ENCODE assay signal across 8 cellular contexts in genomic region chr22:30947821-30948454, GRCh38.
DNase-seq lines count a peak whose midpoint lies in the region; ATAC-seq and TF ChIP-seq lines count a peak whose summit lies in the region.

No MANE protein-coding gene starts in this region.

- H3K27me3 ChIP-seq in KMS-11 (ENCODE audit: insufficient read depth, low read depth) = no peaks in the 10 kb centered on the region

- no peaks in the 10 kb centered on the region for H3K4me1 ChIP-seq in KMS-11 (ENCODE audit: low read depth, poor library complexity, severe bottlenecking)

- H4K20me1 ChIP-seq in KMS-11 (ENCODE audit: insufficient read depth) = no peaks in the 10 kb centered on the region

- DNase-seq in DMS153 treated with DMSO at 0.1 percent for 48 hours (lab: John Stamatoyannopoulos, UW; ENCODE audit: unreplicated experiment) = peak; percentile 29
- DNase-seq in astrocyte of the hippocampus (ENCODE audit: low read depth, low spot score) = peak; percentile 65
- peak; percentile 35 for DNase-seq in iPS-NIHi7 (ENCODE audit: extremely low spot score)
- peak in 3 of 49 donors; percentile 29 to 35 (median 30) for DNase-seq in substantia nigra (lab: John Stamatoyannopoulos, UW)
- no peak for DNase-seq in OCI-M2 (lab: John Stamatoyannopoulos, UW; ENCODE audit: unreplicated experiment)

- no peak overlapping the region for H2AFZ ChIP-seq in KMS-11 (ENCODE audit: low read depth)

- H3K27ac ChIP-seq in KMS-11 (no peak overlapping the region), substantia nigra (ENCODE audit: low read depth, low read length, poor library complexity, severe bottlenecking) (peak overlapping the region; percentile 55)

- no peak overlapping the region for H3K4me3 ChIP-seq in KMS-11 (IDR thresholded peaks at IDR 0.05; ENCODE audit: insufficient read depth, low read depth, low read length)

- H3K9ac ChIP-seq in KMS-11 = no peak overlapping the region

- H3K36me3 ChIP-seq in KMS-11 (ENCODE audit: insufficient read depth) = peaks cover 12% of the 10 kb centered on the region; the same call in 1 of the 2 replicates

- no peaks in the 10 kb centered on the region for H3K79me2 ChIP-seq in KMS-11 (ENCODE audit: insufficient read depth, low read depth)

- peak; percentile 48 for TF ChIP-seq CTCF in KMS-11 (conservative IDR thresholded peaks at IDR 0.05; ENCODE audit: low read depth, low read length)

- no peak overlapping the region for H3K4me2 ChIP-seq in KMS-11

- ATAC-seq in GM18868 (IDR thresholded peaks at IDR 0.05; ENCODE audit: unreplicated experiment) (no peak), GM18502 (IDR thresholded peaks at IDR 0.05; ENCODE audit: poor library complexity, unreplicated experiment) (no peak)
